In the genomic region with DNA sequence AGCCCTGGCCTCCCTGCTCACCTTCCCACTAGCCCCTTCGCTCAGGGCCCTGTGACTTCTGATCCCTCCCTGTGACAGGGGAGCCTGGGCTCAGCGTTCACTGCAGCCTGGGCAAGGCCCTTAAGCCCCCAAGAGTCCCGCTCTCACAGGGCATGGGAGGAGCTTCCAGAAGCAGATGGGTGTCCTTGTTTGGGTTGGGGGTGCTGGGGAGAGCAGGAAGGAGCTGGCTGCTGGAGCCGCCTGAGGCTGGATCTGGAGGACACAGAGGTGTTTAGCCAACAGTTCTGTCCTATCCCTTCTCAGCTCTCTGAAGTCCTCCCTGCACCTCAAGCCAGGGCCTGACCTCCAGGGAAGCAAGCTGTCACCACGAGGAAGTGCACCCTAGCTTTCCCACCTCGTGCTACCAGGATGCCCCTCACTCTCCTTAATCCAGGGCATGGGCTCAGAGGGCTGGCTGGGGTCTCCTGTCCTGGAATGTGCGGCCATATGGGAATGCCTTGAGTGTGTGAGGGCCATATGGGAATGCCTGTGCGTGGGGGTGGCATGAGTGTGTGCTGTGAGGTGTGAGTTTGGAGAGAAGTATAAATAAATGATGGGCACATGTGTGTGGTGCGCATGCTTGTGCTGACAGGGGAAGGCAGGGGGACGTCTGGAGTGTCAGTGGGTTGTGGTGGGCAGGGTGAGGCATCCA, we compare ENCODE assay signal across 14 cellular contexts. TPM values are rescaled to one million over a fixed set of nuclear protein-coding genes. Genes with fewer than 3 reads are reported as not detected.
"Had no signal": no experiment of that assay in that cellular context is flagged by ENCODE, and none has a peak within 500 bp of the region (broad histone marks: within the 10 kb centered on the region; RNA-seq: fewer than 3 reads in every experiment).

No MANE protein-coding gene starts in this region.

- H3K27me3 Mint-ChIP-seq: activated CD4-positive, alpha-beta memory T cell treated with anti-CD3 and anti-CD28 coated beads, Interleukin-2, amount 10 ng/mL, durations not matched to agents 7 days and 5 days; activated naive CD8-positive, alpha-beta T cell had no signal

- H3K36me3 Mint-ChIP-seq: activated naive CD8-positive, alpha-beta T cell; natural killer cell treated with Interleukin-12 subunit alpha and Interleukin-12 subunit beta and Interleukin-15 and Interleukin-18, amount 100 ng/mL, for 72 hours; stimulated activated naive B cell treated with anti-CD40 and anti-IgM and Interleukin-4, amounts not matched to agents 10 μg/mL and 1 μg/mL and 100 μg/mL, for 72 hours had no signal

- H3K36me3 ChIP-seq: esophagus squamous epithelium, tibial nerve had no signal

- H3K4me3 ChIP-seq: esophagus squamous epithelium, tibial nerve had no signal

- ATAC-seq: stimulated activated naive B cell treated with anti-CD40 and anti-IgM and Interleukin-4, amounts not matched to agents 10 μg/mL and 1 μg/mL and 100 μg/mL, for 72 hours had no signal

- DNase-seq: activated CD4-positive, alpha-beta memory T cell treated with anti-CD3 and anti-CD28 coated beads, Interleukin-2, amount 10 ng/mL, durations not matched to agents 7 days and 5 days; activated CD4-positive, CD25-positive, alpha-beta regulatory T cell; dermis blood vessel endothelial cell; effector memory CD4-positive, alpha-beta T cell; esophagus squamous epithelium; occipital lobe; small intestine; stimulated activated CD4-positive, alpha-beta T cell treated with anti-CD3 and anti-CD28 coated beads, Interleukin-4, amount 100 ng/mL, for 24 hours; stimulated activated naive B cell treated with anti-CD40 and anti-IgM and Interleukin-4, amounts not matched to agents 10 μg/mL and 1 μg/mL and 100 μg/mL, for 72 hours; substantia nigra had no signal

- H3K9me3 Mint-ChIP-seq: activated CD4-positive, alpha-beta memory T cell treated with anti-CD3 and anti-CD28 coated beads, Interleukin-2, amount 10 ng/mL, durations not matched to agents 7 days and 5 days; activated T-helper 1 cell treated with anti-CD3 and anti-CD28 coated beads, Interleukin-12 subunit alpha, Interleukin-12 subunit beta, Interleukin-2, Interleukin-4 antibody, amounts not matched to agents 30 ng/mL and 10 ng/mL and 1 ng/mL, durations not matched to agents 14 hours and 24 hours and 36 hours; natural killer cell treated with Interleukin-12 subunit alpha and Interleukin-12 subunit beta and Interleukin-15 and Interleukin-18, amount 100 ng/mL, for 72 hours; stimulated activated naive B cell treated with anti-CD40 and anti-IgM and Interleukin-4, amounts not matched to agents 10 μg/mL and 1 μg/mL and 100 μg/mL, for 72 hours had no signal

- H3K27me3 ChIP-seq: esophagus squamous epithelium, tibial nerve had no signal

- H3K4me3 Mint-ChIP-seq: activated CD4-positive, alpha-beta memory T cell treated with anti-CD3 and anti-CD28 coated beads, Interleukin-2, amount 10 ng/mL, durations not matched to agents 7 days and 5 days; activated naive CD8-positive, alpha-beta T cell; activated T-helper 1 cell treated with anti-CD3 and anti-CD28 coated beads, Interleukin-12 subunit alpha, Interleukin-12 subunit beta, Interleukin-2, Interleukin-4 antibody, amounts not matched to agents 30 ng/mL and 10 ng/mL and 1 ng/mL, durations not matched to agents 14 hours and 24 hours and 36 hours; natural killer cell treated with Interleukin-12 subunit alpha and Interleukin-12 subunit beta and Interleukin-15 and Interleukin-18, amount 100 ng/mL, for 72 hours; stimulated activated naive B cell treated with anti-CD40 and anti-IgM and Interleukin-4, amounts not matched to agents 10 μg/mL and 1 μg/mL and 100 μg/mL, for 72 hours had no signal

- H3K27ac Mint-ChIP-seq: activated CD4-positive, alpha-beta memory T cell treated with anti-CD3 and anti-CD28 coated beads, Interleukin-2, amount 10 ng/mL, durations not matched to agents 7 days and 5 days; activated naive CD8-positive, alpha-beta T cell; activated T-helper 1 cell treated with anti-CD3 and anti-CD28 coated beads, Interleukin-12 subunit alpha, Interleukin-12 subunit beta, Interleukin-2, Interleukin-4 antibody, amounts not matched to agents 30 ng/mL and 10 ng/mL and 1 ng/mL, durations not matched to agents 14 hours and 24 hours and 36 hours; natural killer cell treated with Interleukin-12 subunit alpha and Interleukin-12 subunit beta and Interleukin-15 and Interleukin-18, amount 100 ng/mL, for 72 hours; stimulated activated naive B cell treated with anti-CD40 and anti-IgM and Interleukin-4, amounts not matched to agents 10 μg/mL and 1 μg/mL and 100 μg/mL, for 72 hours had no signal

- H3K9me3 ChIP-seq: esophagus squamous epithelium, tibial nerve had no signal

- H3K4me1 Mint-ChIP-seq: stimulated activated naive B cell treated with anti-CD40 and anti-IgM and Interleukin-4, amounts not matched to agents 10 μg/mL and 1 μg/mL and 100 μg/mL, for 72 hours had no signal

RNA-seq across cellular contexts. Expression of gene TUB, which starts 25.0 kb away (rescaled TPM):
- total RNA-seq: natural killer cell treated with Interleukin-12 subunit alpha and Interleukin-12 subunit beta and Interleukin-15 and Interleukin-18, amount 100 ng/mL, for 72 hours had no signal
